Comparison of ENCODE assay signal across 1 cellular context in the genomic region with DNA sequence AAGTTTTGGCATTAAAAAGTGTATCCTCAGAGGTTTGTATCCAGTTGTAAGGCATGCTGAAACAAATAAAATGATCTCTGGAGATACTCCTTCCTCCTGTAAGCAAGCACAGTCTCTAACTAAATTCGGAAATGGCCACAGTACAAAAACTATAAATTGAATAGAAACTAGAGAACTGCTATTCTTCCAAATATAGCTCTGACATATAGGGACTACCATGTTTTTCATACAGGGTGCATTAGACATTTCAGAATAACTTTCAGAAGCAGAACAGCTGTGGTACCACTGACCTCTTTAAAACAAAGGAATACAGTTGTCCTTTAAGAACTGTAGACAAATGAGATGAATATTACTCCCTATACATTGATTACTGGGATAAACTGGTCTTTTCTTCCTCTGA.
A peak's percentile ranks its signal among the peaks of the same experiment; 100 is the strongest.
TF ChIP-seq lines count a peak whose summit lies in the region.

No MANE protein-coding gene starts in this region.

TF ChIP-seq in GM12878, 131 proteins besides CTCF, POLR2A, EP300 and RAD21 (continued from another document):
- no peak for TF ChIP-seq ZNF592 (IDR thresholded peaks at IDR 0.05)
- TF ChIP-seq SMAD5 (IDR thresholded peaks at IDR 0.05; ENCODE audit: low read depth) = no peak
- TF ChIP-seq NFIC (IDR thresholded peaks at IDR 0.05; ENCODE audit: low read depth, low read length) = peak; percentile 78; the same call in 1 of the 2 replicates
- TF ChIP-seq MEF2A (IDR thresholded peaks at IDR 0.05; ENCODE audit: insufficient read depth, low read depth, low read length) = peak; percentile 94
- TF ChIP-seq, protein P1, sequence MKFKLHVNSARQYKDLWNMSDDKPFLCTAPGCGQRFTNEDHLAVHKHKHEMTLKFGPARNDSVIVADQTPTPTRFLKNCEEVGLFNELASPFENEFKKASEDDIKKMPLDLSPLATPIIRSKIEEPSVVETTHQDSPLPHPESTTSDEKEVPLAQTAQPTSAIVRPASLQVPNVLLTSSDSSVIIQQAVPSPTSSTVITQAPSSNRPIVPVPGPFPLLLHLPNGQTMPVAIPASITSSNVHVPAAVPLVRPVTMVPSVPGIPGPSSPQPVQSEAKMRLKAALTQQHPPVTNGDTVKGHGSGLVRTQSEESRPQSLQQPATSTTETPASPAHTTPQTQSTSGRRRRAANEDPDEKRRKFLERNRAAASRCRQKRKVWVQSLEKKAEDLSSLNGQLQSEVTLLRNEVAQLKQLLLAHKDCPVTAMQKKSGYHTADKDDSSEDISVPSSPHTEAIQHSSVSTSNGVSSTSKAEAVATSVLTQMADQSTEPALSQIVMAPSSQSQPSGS (IDR thresholded peaks at IDR 0.05; ENCODE audit: low read length) = peak; percentile 41; the same call in 1 of the 2 replicates
